Comparison of ENCODE assay signal across 1 cellular context in the genomic region with DNA sequence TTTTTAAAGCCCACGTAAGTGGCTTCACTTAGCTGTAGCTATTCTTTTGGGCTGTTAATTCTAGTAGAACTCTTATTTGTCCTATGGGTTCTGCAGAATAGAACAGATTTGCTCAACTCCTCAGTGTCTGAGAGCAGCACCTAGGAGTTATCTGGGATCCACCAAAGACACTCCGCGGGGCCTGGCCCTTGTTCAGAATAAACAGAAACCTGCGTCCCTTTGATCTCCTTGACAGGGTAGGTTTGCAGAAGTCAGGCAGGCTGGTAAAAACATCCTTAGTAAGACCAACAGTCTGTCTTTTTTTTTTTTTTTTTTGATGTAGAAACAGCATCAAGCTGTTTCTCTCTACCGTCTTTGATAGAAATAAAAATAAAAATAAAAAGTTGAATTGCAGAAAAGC. TPM values are rescaled to one million over a fixed set of nuclear protein-coding genes. Genes with fewer than 3 reads are reported as not detected.
"Had no signal": no experiment of that assay in that cellular context is flagged by ENCODE, and none has a peak within 500 bp of the region (broad histone marks: within the 10 kb centered on the region; RNA-seq: fewer than 3 reads in every experiment).

No MANE protein-coding gene starts in this region.

RNA-seq across cellular contexts. Expression of a gene that starts 31.9 kb away (rescaled TPM):
- total RNA-seq: G401 had no signal

RNA-seq across cellular contexts. Expression of a gene that starts 52.7 kb away (rescaled TPM):
- total RNA-seq: G401 had no signal
